ENCODE assay signal across 18 cellular contexts in genomic region chr1:97925982-97926708, GRCh38.
"Had no signal": no experiment of that assay in that cellular context is flagged by ENCODE, and none has a peak within 500 bp of the region (broad histone marks: within the 10 kb centered on the region; RNA-seq: fewer than 3 reads in every experiment).

No MANE protein-coding gene starts in this region.

- H3K9me3 ChIP-seq: adrenal gland, esophagus muscularis mucosa, gastroesophageal sphincter, mucosa of descending colon, neutrophil, sigmoid colon, spleen, tibial artery had no signal

- H3K36me3 ChIP-seq: adrenal gland, esophagus muscularis mucosa, gastroesophageal sphincter, neutrophil, sigmoid colon, spleen, tibial artery had no signal

- H3K27ac Mint-ChIP-seq: dendritic cell treated with granulocyte-macrophage colony-stimulating factor and Interleukin-4, amounts not matched to agents 40 ng/mL and 50 ng/mL, for 4 days; naive B cell; stimulated activated naive B cell treated with anti-CD40 and anti-IgM and Interleukin-4, amounts not matched to agents 10 μg/mL and 1 μg/mL and 100 μg/mL, for 72 hours had no signal

- H3K4me3 ChIP-seq: adrenal gland, esophagus muscularis mucosa, gastroesophageal sphincter, mucosa of descending colon, sigmoid colon, spleen, tibial artery had no signal

- ATAC-seq: gastroesophageal sphincter; mucosa of descending colon; stimulated activated naive B cell treated with anti-CD40 and anti-IgM and Interleukin-4, amounts not matched to agents 10 μg/mL and 1 μg/mL and 100 μg/mL, for 72 hours had no signal

- H3K9me3 Mint-ChIP-seq: dendritic cell treated with granulocyte-macrophage colony-stimulating factor and Interleukin-4, amounts not matched to agents 40 ng/mL and 50 ng/mL, for 4 days; naive B cell; stimulated activated naive B cell treated with anti-CD40 and anti-IgM and Interleukin-4, amounts not matched to agents 10 μg/mL and 1 μg/mL and 100 μg/mL, for 72 hours had no signal

- H3K4me3 Mint-ChIP-seq: dendritic cell treated with granulocyte-macrophage colony-stimulating factor and Interleukin-4, amounts not matched to agents 40 ng/mL and 50 ng/mL, for 4 days; naive B cell; stimulated activated naive B cell treated with anti-CD40 and anti-IgM and Interleukin-4, amounts not matched to agents 10 μg/mL and 1 μg/mL and 100 μg/mL, for 72 hours had no signal

- H3K4me1 ChIP-seq: parathyroid adenoma, sigmoid colon had no signal

- DNase-seq: activated CD4-positive, CD25-positive, alpha-beta regulatory T cell; activated naive CD4-positive, alpha-beta T cell treated with anti-CD3 and anti-CD28 coated beads, Interleukin-2, amount 50 U/mL, for 16 hours; adrenal gland; effector CD8-positive, alpha-beta T cell; mesenchymal stem cell; mucosa of descending colon; naive B cell; sigmoid colon; spleen; stimulated activated CD4-positive, alpha-beta T cell treated with anti-CD3 and anti-CD28 coated beads, Interleukin-4, amount 100 ng/mL, for 4 hours; stimulated activated naive B cell treated with anti-CD40 and anti-IgM and Interleukin-4, amounts not matched to agents 10 μg/mL and 1 μg/mL and 100 μg/mL, for 72 hours; T1000; tibial artery had no signal

- H3K27me3 Mint-ChIP-seq: dendritic cell treated with granulocyte-macrophage colony-stimulating factor and Interleukin-4, amounts not matched to agents 40 ng/mL and 50 ng/mL, for 4 days; naive B cell; stimulated activated naive B cell treated with anti-CD40 and anti-IgM and Interleukin-4, amounts not matched to agents 10 μg/mL and 1 μg/mL and 100 μg/mL, for 72 hours had no signal

- H3K36me3 Mint-ChIP-seq: naive B cell; stimulated activated naive B cell treated with anti-CD40 and anti-IgM and Interleukin-4, amounts not matched to agents 10 μg/mL and 1 μg/mL and 100 μg/mL, for 72 hours had no signal

- H3K27me3 ChIP-seq: adrenal gland, esophagus muscularis mucosa, gastroesophageal sphincter, neutrophil, sigmoid colon, spleen, tibial artery had no signal
